ENCODE assay signal across 6 cellular contexts in genomic region chr1:154956557-154956956, GRCh38. TPM values are rescaled to one million over a fixed set of nuclear protein-coding genes. Genes with fewer than 3 reads are reported as not detected.
A peak's percentile ranks its signal among the peaks of the same experiment; 100 is the strongest.
DNase-seq lines count a peak whose midpoint lies in the region; ATAC-seq and TF ChIP-seq lines count a peak whose summit lies in the region.

No MANE protein-coding gene starts in this region.

- TF ChIP-seq CTCF in right atrium auricular region (IDR thresholded peaks at IDR 0.05) = no peak
- TF ChIP-seq CTCF in type B pancreatic cell (conservative IDR thresholded peaks at IDR 0.05) = no peak

- H3K9me3 Mint-ChIP-seq in type B pancreatic cell = no peaks in the 10 kb centered on the region

- peaks cover 3% of the 10 kb centered on the region for H3K36me3 Mint-ChIP-seq in type B pancreatic cell

- peak overlapping the region; percentile 52 to 60 for H3K4me3 ChIP-seq in right atrium auricular region

- peak; percentile 18 for DNase-seq in activated T-cell treated with anti-CD3 and anti-CD28 coated beads, Interleukin-2, amount 50 U/mL, for 1 hour
- DNase-seq in activated T-cell treated with anti-CD3 and anti-CD28 coated beads, Interleukin-2, amount 50 U/mL, for 48 hours = no peak
- DNase-seq in right atrium auricular region (ENCODE audit: low spot score) (no peak), type B pancreatic cell (ENCODE audit: extremely low spot score, unreplicated experiment) (no peak), amniotic stem cell (lab: John Stamatoyannopoulos, UW) (no peak)

- H3K27ac ChIP-seq in right atrium auricular region = peak overlapping the region; percentile 73 to 84

- H3K27me3 Mint-ChIP-seq in type B pancreatic cell = no peaks in the 10 kb centered on the region

- H3K9me3 ChIP-seq in right atrium auricular region = no peaks in the 10 kb centered on the region

- H3K27ac Mint-ChIP-seq in type B pancreatic cell = peak overlapping the region; percentile 97

- ATAC-seq in HG02798 (IDR thresholded peaks at IDR 0.05; ENCODE audit: poor library complexity, unreplicated experiment) = no peak

- H3K4me1 Mint-ChIP-seq in type B pancreatic cell (ENCODE audit: unreplicated experiment) = peaks cover 61% of the 10 kb centered on the region

- H3K36me3 ChIP-seq in right atrium auricular region = peaks cover 15% of the 10 kb centered on the region

- no peaks in the 10 kb centered on the region for H3K27me3 ChIP-seq in right atrium auricular region

- peak overlapping the region; percentile 99 for H3K4me3 Mint-ChIP-seq in type B pancreatic cell

- peaks cover 0 to 58% of the 10 kb centered on the region in 2 donors for H3K4me1 ChIP-seq in right atrium auricular region

RNA-seq across cellular contexts. Expression of gene PBXIP1, which starts 0.7 kb away (rescaled TPM):
- total RNA-seq in right atrium auricular region (100 to 1,000 TPM in 1 of 2 donors, 10 to 100 TPM in 1; 81.4 to 101 TPM), type B pancreatic cell (ENCODE audit: low replicate concordance) (57.3 and 65.8 TPM in 2 replicates)

RNA-seq across cellular contexts. Expression of gene PYGO2, which starts 5.0 kb away (rescaled TPM):
- total RNA-seq in right atrium auricular region (10 to 100 TPM; 13.9 to 18.4 TPM), type B pancreatic cell (ENCODE audit: low replicate concordance) (48.1 and 49.0 TPM in 2 replicates)

RNA-seq across cellular contexts. Expression of gene SHC1, which starts 14.0 kb away (rescaled TPM):
- total RNA-seq in right atrium auricular region = 10 to 100 TPM; 69.5 to 80.5 TPM
- 65.3 and 87.8 TPM in 2 replicates for total RNA-seq in type B pancreatic cell (ENCODE audit: low replicate concordance)

RNA-seq across cellular contexts. Expression of gene CKS1B, which starts 17.9 kb away (rescaled TPM):
- total RNA-seq in right atrium auricular region (10 to 100 TPM; 20.0 to 23.8 TPM), type B pancreatic cell (ENCODE audit: low replicate concordance) (58.8 and 119 TPM in 2 replicates)

RNA-seq across cellular contexts. Expression of gene PMVK, which starts 20.0 kb away (rescaled TPM):
- total RNA-seq in right atrium auricular region = 10 to 100 TPM; 15.7 to 21.2 TPM
- total RNA-seq in type B pancreatic cell (ENCODE audit: low replicate concordance) = 30.3 and 46.2 TPM in 2 replicates
